Comparison of ENCODE assay signal across 33 cellular contexts in the genomic region with DNA sequence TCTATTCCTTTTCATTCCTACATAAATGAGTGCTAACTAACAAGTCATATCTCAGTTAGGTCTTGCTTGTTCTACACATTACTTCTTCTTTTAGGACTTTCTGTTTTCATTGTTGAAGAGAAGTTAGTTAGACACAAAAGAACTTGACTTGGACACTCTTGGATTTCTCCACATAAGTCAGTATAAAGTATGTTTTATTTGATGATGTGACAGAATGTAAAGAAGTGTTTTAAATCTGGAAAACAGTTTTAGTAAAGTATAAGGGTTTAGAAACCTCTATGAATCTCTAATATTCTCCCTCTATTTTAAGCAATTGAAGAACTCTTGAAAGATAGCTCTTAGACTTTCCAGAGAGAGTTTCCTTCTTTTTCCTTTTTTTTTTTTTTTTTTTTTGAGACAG. TPM values are rescaled to one million over a fixed set of nuclear protein-coding genes. Genes with fewer than 3 reads are reported as not detected.
A peak's percentile ranks its signal among the peaks of the same experiment; 100 is the strongest.
DNase-seq lines count a peak whose midpoint lies in the region; ATAC-seq, FAIRE-seq and TF ChIP-seq lines count a peak whose summit lies in the region.
"Had no signal": no experiment of that assay in that cellular context is flagged by ENCODE, and none has a peak within 500 bp of the region (broad histone marks: within the 10 kb centered on the region; RNA-seq: fewer than 3 reads in every experiment).

No MANE protein-coding gene starts in this region.

- no peaks in the 10 kb centered on the region for H3K9me1 ChIP-seq in K562 (ENCODE audit: control insufficient read depth, insufficient read depth, low read length)

- no peak for DNase-seq in HepG2 (ENCODE audit: low spot score)
- DNase-seq in right lobe of liver = no peak
- no peak for DNase-seq in A549 (ENCODE audit: low read depth in 1 of 2, low spot score in 1 of 2)
- DNase-seq in MV-4-11 (lab: John Stamatoyannopoulos, UW) = peak; percentile 13
- no peak for DNase-seq in K562 (ENCODE audit: extremely low read depth in 1 of 4, low spot score in 3 of 4)
- DNase-seq in posterior cingulate gyrus = no peak
- DNase-seq in DMS153 (lab: John Stamatoyannopoulos, UW) = no peak
- DNase-seq: 8988T; ACHN; AML-193; BE2C; C1 segment of cervical spinal cord; Caco-2; Calu3; CD4-positive, alpha-beta memory T cell; CD4-positive, alpha-beta T cell; CD4-positive, CD25-positive, alpha-beta regulatory T cell; CD8-positive, alpha-beta memory T cell; CD8-positive, alpha-beta T cell; COR-L47; DMS 273 treated with DMSO at 0.1 percent for 48 hours; DMS53; DMS79; DMS79 treated with DMSO at 0.1 percent for 48 hours; DND-41; EL had no signal

- no TSS peak for BruUV-seq in HepG2 (replicated peaks; lab: Mats Ljungman, UMichigan)
- no TSS peak for BruUV-seq in K562 (replicated peaks; lab: Mats Ljungman, UMichigan)

- H3K4me1 ChIP-seq in HepG2 (ENCODE audit: insufficient read depth, low read length) (no peaks in the 10 kb centered on the region), right lobe of liver (no peaks in the 10 kb centered on the region), A549 (peaks cover 10% of the 10 kb centered on the region; the same call in 1 of the 3 replicates), K562 (replicated peaks in 1 of 2; ENCODE audit: control insufficient read depth in 2 of 2, insufficient read depth in 2 of 2, low read length in 2 of 2) (no peaks in the 10 kb centered on the region)
- H3K4me1 ChIP-seq: BLaER1; BLaER1 treated with 17β-estradiol and CSF1 and Interleukin-3, amounts not matched to agents 10 nM and 100 nM; Caco-2 had no signal

- TF ChIP-seq RAD21 in HepG2 (CRISPR knock-in tag; IDR thresholded peaks at IDR 0.05) = no peak
- no peak for TF ChIP-seq RAD21 in A549 (conservative IDR thresholded peaks at IDR 0.05 in 1 of 2, IDR thresholded peaks at IDR 0.05 in 1 of 2)
- TF ChIP-seq RAD21 in K562 (CRISPR knock-in tag; conservative IDR thresholded peaks at IDR 0.05 in 1 of 2, IDR thresholded peaks at IDR 0.05 in 1 of 2) = no peak

- ATAC-seq in HepG2 (no peak), right lobe of liver (no peak), A549 (no peak), K562 (no peak), GM21737 (IDR thresholded peaks at IDR 0.05; ENCODE audit: unreplicated experiment) (no peak)
- ATAC-seq: CD8-positive, alpha-beta T cell had no signal

- POLR2A ChIA-PET in HepG2 (lab: Yijun Ruan, JAX) (interaction anchor here (0.6 kb wide), 1 partner anchor 13 kb away, joined by 3 read pairs; no protein-coding TSS in a partner anchor), A549 (lab: Yijun Ruan, JAX) (no interaction called here), K562 (lab: Yijun Ruan, JAX) (no interaction called here)

- TF ChIP-seq EP300 in HepG2 (IDR thresholded peaks at IDR 0.05; ENCODE audit: low read depth in 2 of 2, low read length in 2 of 2) (no peak), HepG2 (CRISPR knock-in tag; IDR thresholded peaks at IDR 0.05; ENCODE audit: borderline replicate concordance) (no peak), A549 (IDR thresholded peaks at IDR 0.05) (no peak), K562 (IDR thresholded peaks at IDR 0.05; ENCODE audit: low read length) (no peak)

- H3K4me3 ChIP-seq in HepG2 (replicated peaks in 1 of 3; ENCODE audit: insufficient read depth in 1 of 3, low read depth in 2 of 3, low read length in 3 of 3) = no peak overlapping the region
- H3K4me3 ChIP-seq in right lobe of liver = no peak overlapping the region
- H3K4me3 ChIP-seq in A549 = no peak overlapping the region
- no peak overlapping the region for H3K4me3 ChIP-seq in K562
- H3K4me3 ChIP-seq: BLaER1; BLaER1 treated with 17β-estradiol and CSF1 and Interleukin-3, amounts not matched to agents 10 nM and 100 nM had no signal

- H3K9ac ChIP-seq in HepG2 (ENCODE audit: insufficient read depth, low read depth, low read length) (no peak overlapping the region), K562 (ENCODE audit: insufficient read depth in 1 of 2, low read depth in 2 of 2, low read length in 2 of 2) (no peak overlapping the region)
- H3K9ac ChIP-seq: BLaER1; BLaER1 treated with 17β-estradiol and CSF1 and Interleukin-3, amounts not matched to agents 10 nM and 100 nM had no signal

- H3K79me2 ChIP-seq in HepG2 (ENCODE audit: insufficient read depth, low read length) (no peaks in the 10 kb centered on the region), K562 (ENCODE audit: control insufficient read depth, insufficient read depth, low read length) (no peaks in the 10 kb centered on the region)

- H3K27me3 ChIP-seq in HepG2 (ENCODE audit: control insufficient read depth in 1 of 2, insufficient read depth in 2 of 2, low read length in 2 of 2) = no peaks in the 10 kb centered on the region
- no peaks in the 10 kb centered on the region for H3K27me3 ChIP-seq in right lobe of liver
- H3K27me3 ChIP-seq in K562 (ENCODE audit: control insufficient read depth in 2 of 2, insufficient read depth in 2 of 2, low read length in 2 of 2) = peaks cover 5 to 13% of the 10 kb centered on the region in 2 experiments; a peak in 3 of 5 replicates
- H3K27me3 ChIP-seq: BE2C; BLaER1; BLaER1 treated with 17β-estradiol and CSF1 and Interleukin-3, amounts not matched to agents 10 nM and 100 nM had no signal

- H3K27ac ChIP-seq in HepG2 (ENCODE audit: extremely low read length, insufficient read depth, low read length) (no peak overlapping the region), right lobe of liver (no peak overlapping the region), A549 (no peak overlapping the region), K562 (ENCODE audit: extremely low read depth, low read depth, low read length) (no peak overlapping the region)
- H3K27ac ChIP-seq: 22Rv1; BLaER1; BLaER1 treated with 17β-estradiol and CSF1 and Interleukin-3, amounts not matched to agents 10 nM and 100 nM; C4-2B had no signal

- FAIRE-seq in HepG2 (lab: Jason Lieb, UNC) = no peak
- FAIRE-seq in A549 (lab: Jason Lieb, UNC) = no peak
- no peak for FAIRE-seq in K562 (lab: Jason Lieb, UNC)
- FAIRE-seq: A204.1, D721Med had no signal

- TF ChIP-seq POLR2A in HepG2 (IDR thresholded peaks at IDR 0.05; ENCODE audit: insufficient read depth in 1 of 2, low read depth in 2 of 2, low read length in 2 of 2) (no peak), right lobe of liver (IDR thresholded peaks at IDR 0.05) (no peak), A549 (IDR thresholded peaks at IDR 0.05; ENCODE audit: low read length) (no peak), K562 (conservative IDR thresholded peaks at IDR 0.05) (no peak)

- TF ChIP-seq CTCF in HepG2 (CRISPR knock-in tag; IDR thresholded peaks at IDR 0.05) (no peak), right lobe of liver (IDR thresholded peaks at IDR 0.05) (no peak), A549 (IDR thresholded peaks at IDR 0.05) (no peak), K562 (IDR thresholded peaks at IDR 0.05 in 2 of 3, conservative IDR thresholded peaks at IDR 0.05 in 1 of 3; ENCODE audit: insufficient read depth in 2 of 3, low read depth in 1 of 3, low read length in 3 of 3) (no peak)

- in situ Hi-C loops in HepG2 (cut with HindIII; ENCODE audit: extremely low pct_ligation_motif_present, low pct_unique_long_range_greater_than_20kb) = no loop called here
- in situ Hi-C loops in K562 (cut with MboI) = no loop called here

- CTCF ChIA-PET in HepG2 (lab: Yijun Ruan, JAX; ENCODE audit: low intra/inter-chr PET ratio, low total read pairs) (no interaction called here), A549 (lab: Yijun Ruan, JAX) (interaction anchor here (0.6 to 1.7 kb wide), 4 partner anchors 8 to 16 kb away, joined by 3 to 6 read pairs (median 5); no protein-coding TSS in a partner anchor), K562 (lab: Yijun Ruan, JAX; ENCODE audit: low intra/inter-chr PET ratio) (no interaction called here)

- H3K36me3 ChIP-seq in HepG2 (replicated peaks in 1 of 2; ENCODE audit: control insufficient read depth in 1 of 2, insufficient read depth in 2 of 2, low read length in 2 of 2) (no peaks in the 10 kb centered on the region), right lobe of liver (no peaks in the 10 kb centered on the region), K562 (ENCODE audit: control insufficient read depth, insufficient read depth, low read length) (no peaks in the 10 kb centered on the region)
- H3K36me3 ChIP-seq: BE2C; BLaER1; BLaER1 treated with 17β-estradiol and CSF1 and Interleukin-3, amounts not matched to agents 10 nM and 100 nM had no signal

- H3K9me3 ChIP-seq in HepG2 (ENCODE audit: low read length) (no peaks in the 10 kb centered on the region), right lobe of liver (no peaks in the 10 kb centered on the region), A549 (no peaks in the 10 kb centered on the region), K562 (replicated peaks; ENCODE audit: control insufficient read depth, insufficient read depth, low read depth, low read length) (no peaks in the 10 kb centered on the region)
- H3K9me3 ChIP-seq: BE2C, Caco-2 had no signal

- H3K4me2 ChIP-seq in HepG2 (ENCODE audit: low read depth, low read length) (no peak overlapping the region), A549 (no peak overlapping the region), K562 (ENCODE audit: insufficient read depth, low read length) (no peak overlapping the region)
- H3K4me2 ChIP-seq: BLaER1; BLaER1 treated with 17β-estradiol and CSF1 and Interleukin-3, amounts not matched to agents 10 nM and 100 nM had no signal

- intact Hi-C loops in HepG2 (cut with micrococcal nuclease; ENCODE audit: unreplicated experiment) = no loop called here
- intact Hi-C loops in right lobe of liver (cut with DNase I) = no loop called here
- intact Hi-C loops in K562 (cut with micrococcal nuclease) = no loop called here
- intact Hi-C loops in posterior cingulate gyrus (cut with DNase I) = no loop called here

- H2AFZ ChIP-seq in HepG2 (ENCODE audit: low read length) (no peak overlapping the region), K562 (ENCODE audit: low read depth, low read length) (no peak overlapping the region)

- no peaks in the 10 kb centered on the region for H4K20me1 ChIP-seq in HepG2 (ENCODE audit: insufficient read depth, low read length)
- no peaks in the 10 kb centered on the region for H4K20me1 ChIP-seq in K562 (replicated peaks; ENCODE audit: control insufficient read depth, insufficient read depth, low read length)
- H4K20me1 ChIP-seq: BLaER1; BLaER1 treated with 17β-estradiol and CSF1 and Interleukin-3, amounts not matched to agents 10 nM and 100 nM had no signal

RNA-seq across cellular contexts. Expression of a gene that starts 38.6 kb away (rescaled TPM):
- total RNA-seq in HepG2 (2016; rRNA removed; fragmentation: Illumina TruSeq; extraction: Trizol) (51.6 and 66.6 TPM in 2 replicates), right lobe of liver (10 to 100 TPM; 48.9 to 82.7 (median 60.8) TPM), K562 (2014; rRNA removed) (45.0 and 46.3 TPM in 2 replicates), K562 (2014; rRNA removed; fragmentation: Illumina TruSeq; extraction: Trizol) (68.5 and 69.4 TPM in 2 replicates), K562 (2015; rRNA removed; fragmentation: Illumina TruSeq; extraction: Trizol) (61.4 and 67.9 TPM in 2 replicates), K562 (2021) (83.5 and 85.9 TPM in 2 replicates)
- 6.1 and 7.9 TPM in 2 replicates for total RNA-seq in HepG2 (2016; cell fraction: cytosol; rRNA removed; fragmentation: Illumina TruSeq; extraction: Trizol; ENCODE audit: low read depth)
- 53.3 and 58.7 TPM in 2 replicates for total RNA-seq in HepG2 (2016; cell fraction: insoluble cytoplasmic fraction; rRNA removed; fragmentation: Illumina TruSeq; extraction: Trizol)
- 17.7 and 20.2 TPM in 2 replicates for total RNA-seq in HepG2 (2016; cell fraction: membrane; rRNA removed; fragmentation: Illumina TruSeq; extraction: Trizol)
- total RNA-seq in HepG2 (2016; cell fraction: nucleus; rRNA removed; fragmentation: Illumina TruSeq; extraction: Trizol) = 56.2 and 69.6 TPM in 2 replicates
- polyA plus RNA-seq in HepG2 (2011; rRNA removed) (36.1 and 40.1 TPM in 2 replicates), A549 (2011; rRNA removed) (73.4 and 88.4 TPM in 2 replicates), A549 (2017; fragmentation: RNase III; extraction: RNeasy Plus Mini Kit Qiagen cat#74134 plus additional on column Dnase treatment) (29.0 to 32.7 TPM (median 29.1 TPM) in 3 replicates), K562 (2011; rRNA removed) (75.3 and 81.6 TPM in 2 replicates), K562 (2014; fragmentation: Illumina TruSeq; extraction: Trizol) (65.8 and 73.2 TPM in 2 replicates), K562 (2014; fragmentation: Nextera tagmentation; extraction: Ambion mirVana) (10 to 100 TPM; 16.8 to 35.7 TPM), K562 (2014; rRNA removed) (34.0 and 53.7 TPM in 2 replicates)
- 24.4 and 32.3 TPM in 2 replicates for polyA plus RNA-seq in HepG2 (2011; cell fraction: cytosol; rRNA removed)
- 9.6 and 12.2 TPM in 2 replicates for polyA plus RNA-seq in HepG2 (2011; cell fraction: nucleus; rRNA removed)
- polyA plus RNA-seq in HepG2 (2012) = 20.5 and 27.5 TPM in 2 replicates
- polyA plus RNA-seq in HepG2 (2016; cell fraction: cytosol; fragmentation: Illumina TruSeq; extraction: Trizol; ENCODE audit: low read depth) = 7.0 and 7.2 TPM in 2 replicates
- polyA plus RNA-seq in HepG2 (2016; cell fraction: insoluble cytoplasmic fraction; fragmentation: Illumina TruSeq; extraction: Trizol; ENCODE audit: low read depth) = 34.2 and 35.6 TPM in 2 replicates
- polyA plus RNA-seq in HepG2 (2016; cell fraction: membrane; fragmentation: Illumina TruSeq; extraction: Trizol; ENCODE audit: low read depth) = 12.0 and 13.3 TPM in 2 replicates
- polyA plus RNA-seq in HepG2 (2016; cell fraction: nucleus; fragmentation: Illumina TruSeq; extraction: Trizol; ENCODE audit: insufficient read depth, low read depth) = 54.9 and 61.4 TPM in 2 replicates
- 182 and 425 TPM in 2 replicates for polyA minus RNA-seq in HepG2 (2011; rRNA and poly(A)+ RNA removed; ENCODE audit: low replicate concordance)
- 46.3 and 60.5 TPM in 2 replicates for polyA minus RNA-seq in HepG2 (2011; cell fraction: cytosol; rRNA and poly(A)+ RNA removed)
- polyA minus RNA-seq in HepG2 (2011; cell fraction: nucleus; rRNA and poly(A)+ RNA removed) = 35.8 and 42.9 TPM in 2 replicates
- polyA plus RNA-seq in A549 (2012; cell fraction: cytosol; rRNA removed) = 28.8 and 34.6 TPM in 2 replicates
- polyA plus RNA-seq in A549 (2012; cell fraction: nucleus; rRNA removed) = 35.8 and 55.8 TPM in 2 replicates
- polyA minus RNA-seq in A549 (2011; rRNA and poly(A)+ RNA removed) = 163 and 181 TPM in 2 replicates
- total RNA-seq in K562 (2011; cell fraction: chromatin; rRNA removed; ENCODE audit: low replicate concordance) = 109 and 116 TPM in 2 replicates
- 96.6 and 110 TPM in 2 replicates for total RNA-seq in K562 (2011; cell fraction: nucleolus; rRNA removed)
- total RNA-seq in K562 (2011; cell fraction: nucleoplasm; rRNA removed) = 114 and 117 TPM in 2 replicates
- polyA plus RNA-seq in K562 (2011; cell fraction: cytosol; rRNA removed) = 69.4 and 88.9 TPM in 2 replicates
- 22.5 and 25.7 TPM in 2 replicates for polyA plus RNA-seq in K562 (2011; cell fraction: nucleus; rRNA removed)
- 33.8 and 37.7 TPM in 2 replicates for polyA plus RNA-seq in K562 (2012)
- 163 and 164 TPM in 2 replicates for polyA minus RNA-seq in K562 (2011; rRNA and poly(A)+ RNA removed)
- 71.4 and 118 TPM in 2 replicates for polyA minus RNA-seq in K562 (2011; cell fraction: cytosol; rRNA and poly(A)+ RNA removed)
- 15.2 and 27.7 TPM in 2 replicates for polyA minus RNA-seq in K562 (2011; cell fraction: nucleus; rRNA and poly(A)+ RNA removed)
